ENCODE assay signal across 16 cellular contexts in genomic region chr11:106086135-106086534, GRCh38. TPM values are rescaled to one million over a fixed set of nuclear protein-coding genes. Genes with fewer than 3 reads are reported as not detected.
DNase-seq lines count a peak whose midpoint lies in the region; ATAC-seq and TF ChIP-seq lines count a peak whose summit lies in the region.
"Had no signal": no experiment of that assay in that cellular context is flagged by ENCODE, and none has a peak within 500 bp of the region (broad histone marks: within the 10 kb centered on the region; RNA-seq: fewer than 3 reads in every experiment).

No MANE protein-coding gene starts in this region.

- H3K27me3 Mint-ChIP-seq in activated T-cell treated with anti-CD3 and anti-CD28 coated beads, Interleukin-2, amount 50 U/mL, for 24 hours = no peaks in the 10 kb centered on the region
- no peaks in the 10 kb centered on the region for H3K27me3 Mint-ChIP-seq in activated T-cell treated with anti-CD3 and anti-CD28 coated beads, Interleukin-2, amount 50 U/mL, for 4 hours (ENCODE audit: low read depth)
- no peaks in the 10 kb centered on the region for H3K27me3 Mint-ChIP-seq in progenitor cell of endocrine pancreas
- H3K27me3 Mint-ChIP-seq: activated B cell treated with CpG ODN at 0.5 μM for 24 hours; activated naive CD8-positive, alpha-beta T cell treated with anti-CD3 and anti-CD28 coated beads, Interleukin-2, amount 10 ng/mL, durations not matched to agents 7 days and 5 days had no signal

- H3K36me3 Mint-ChIP-seq in activated T-cell treated with anti-CD3 and anti-CD28 coated beads, Interleukin-2, amount 50 U/mL, for 24 hours (ENCODE audit: low read depth) = peaks cover 85% of the 10 kb centered on the region
- peaks cover 16% of the 10 kb centered on the region for H3K36me3 Mint-ChIP-seq in activated T-cell treated with anti-CD3 and anti-CD28 coated beads, Interleukin-2, amount 50 U/mL, for 4 hours (ENCODE audit: insufficient read depth)
- H3K36me3 Mint-ChIP-seq in progenitor cell of endocrine pancreas (ENCODE audit: insufficient read depth) = peaks cover 32% of the 10 kb centered on the region

- ATAC-seq in activated T-cell treated with anti-CD3 and anti-CD28 coated beads, Interleukin-2, amount 50 U/mL, for 4 hours = no peak
- ATAC-seq in GM18520 (IDR thresholded peaks at IDR 0.05; ENCODE audit: unreplicated experiment) (no peak), GM21717 (IDR thresholded peaks at IDR 0.05; ENCODE audit: unreplicated experiment) (no peak)

- peak overlapping the region; percentile 60 for H3K27ac Mint-ChIP-seq in activated T-cell treated with anti-CD3 and anti-CD28 coated beads, Interleukin-2, amount 50 U/mL, for 24 hours
- H3K27ac Mint-ChIP-seq in progenitor cell of endocrine pancreas = peak overlapping the region; percentile 87
- H3K27ac Mint-ChIP-seq: activated B cell treated with CpG ODN at 0.5 μM for 24 hours; activated naive CD8-positive, alpha-beta T cell treated with anti-CD3 and anti-CD28 coated beads, Interleukin-2, amount 10 ng/mL, durations not matched to agents 7 days and 5 days had no signal

- H3K4me1 Mint-ChIP-seq in activated T-cell treated with anti-CD3 and anti-CD28 coated beads, Interleukin-2, amount 50 U/mL, for 24 hours (ENCODE audit: low read depth) = peaks cover 68% of the 10 kb centered on the region
- H3K4me1 Mint-ChIP-seq in activated T-cell treated with anti-CD3 and anti-CD28 coated beads, Interleukin-2, amount 50 U/mL, for 4 hours (ENCODE audit: low read depth) = peaks cover 66% of the 10 kb centered on the region
- H3K4me1 Mint-ChIP-seq in progenitor cell of endocrine pancreas (ENCODE audit: low read depth) = peaks cover 36% of the 10 kb centered on the region

- H3K9me3 Mint-ChIP-seq in activated T-cell treated with anti-CD3 and anti-CD28 coated beads, Interleukin-2, amount 50 U/mL, for 24 hours = no peaks in the 10 kb centered on the region
- H3K9me3 Mint-ChIP-seq in activated T-cell treated with anti-CD3 and anti-CD28 coated beads, Interleukin-2, amount 50 U/mL, for 4 hours = no peaks in the 10 kb centered on the region
- H3K9me3 Mint-ChIP-seq in progenitor cell of endocrine pancreas (ENCODE audit: low read depth) = no peaks in the 10 kb centered on the region
- H3K9me3 Mint-ChIP-seq: activated B cell treated with CpG ODN at 0.5 μM for 24 hours; activated naive CD8-positive, alpha-beta T cell treated with anti-CD3 and anti-CD28 coated beads, Interleukin-2, amount 10 ng/mL, durations not matched to agents 7 days and 5 days had no signal

- H3K4me3 ChIP-seq in choroid plexus epithelial cell (ENCODE audit: low read depth, low read length) = no peak overlapping the region

- H3K4me3 Mint-ChIP-seq in activated T-cell treated with anti-CD3 and anti-CD28 coated beads, Interleukin-2, amount 50 U/mL, for 24 hours = no peak overlapping the region
- no peak overlapping the region for H3K4me3 Mint-ChIP-seq in activated T-cell treated with anti-CD3 and anti-CD28 coated beads, Interleukin-2, amount 50 U/mL, for 4 hours
- H3K4me3 Mint-ChIP-seq in progenitor cell of endocrine pancreas (ENCODE audit: low read depth) = no peak overlapping the region
- H3K4me3 Mint-ChIP-seq: activated B cell treated with CpG ODN at 0.5 μM for 24 hours; activated naive CD8-positive, alpha-beta T cell treated with anti-CD3 and anti-CD28 coated beads, Interleukin-2, amount 10 ng/mL, durations not matched to agents 7 days and 5 days had no signal

- no peak for TF ChIP-seq CTCF in choroid plexus epithelial cell (conservative IDR thresholded peaks at IDR 0.05; ENCODE audit: low read depth, low read length)
- TF ChIP-seq CTCF in progenitor cell of endocrine pancreas (IDR thresholded peaks at IDR 0.05; ENCODE audit: unreplicated experiment) = no peak

- DNase-seq in activated T-cell treated with anti-CD3 and anti-CD28 coated beads, Interleukin-2, amount 50 U/mL, for 24 hours = no peak
- DNase-seq in activated T-cell treated with anti-CD3 and anti-CD28 coated beads, Interleukin-2, amount 50 U/mL, for 4 hours = no peak
- DNase-seq in M059J (ENCODE audit: low read depth) = peak; percentile 7
- peak; percentile 28 for DNase-seq in choroid plexus epithelial cell (ENCODE audit: low read depth)
- DNase-seq in progenitor cell of endocrine pancreas (ENCODE audit: low spot score, unreplicated experiment) = no peak
- no peak for DNase-seq in NCI-H226
- DNase-seq: activated B cell treated with CpG ODN at 0.5 μM for 24 hours; activated naive CD8-positive, alpha-beta T cell treated with anti-CD3 and anti-CD28 coated beads, Interleukin-2, amount 10 ng/mL, durations not matched to agents 7 days and 5 days; GOT3; kidney; NCI-H2081; NCI-H774; RPMI8226; substantia nigra had no signal

RNA-seq across cellular contexts. Expression of gene AASDHPPT, which starts 8.7 kb away (rescaled TPM):
- 10 to 100 TPM; 49.4 to 55.9 (median 50.2) TPM for total RNA-seq in activated T-cell treated with anti-CD3 and anti-CD28 coated beads, Interleukin-2, amount 50 U/mL, for 4 hours
- 50.0 and 58.6 TPM in 2 replicates for total RNA-seq in M059J (2014; rRNA removed; shearing (Covaris generic))
- 56.7 and 60.4 TPM in 2 replicates for total RNA-seq in progenitor cell of endocrine pancreas

RNA-seq across cellular contexts. Expression of gene KBTBD3, which starts 9.0 kb away (rescaled TPM):
- total RNA-seq in activated T-cell treated with anti-CD3 and anti-CD28 coated beads, Interleukin-2, amount 50 U/mL, for 4 hours = 1 to 10 TPM in 2 of 3 donors, under 1 TPM in 1; 0.61 to 2.4 (median 1.9) TPM
- 2.6 and 3.6 TPM in 2 replicates for total RNA-seq in M059J (2014; rRNA removed; shearing (Covaris generic))
- 5.0 and 6.3 TPM in 2 replicates for total RNA-seq in progenitor cell of endocrine pancreas

Comparison
In these comparisons a context has a peak if more than half of its experiments do, and no peak if none do; other contexts are left out.
1. DNase-seq: peak in M059J (single experiment) and choroid plexus epithelial cell (single experiment); none in activated T-cell treated with anti-CD3 and anti-CD28 coated beads, Interleukin-2, amount 50 U/mL, for 24 hours (single experiment), activated T-cell treated with anti-CD3 and anti-CD28 coated beads, Interleukin-2, amount 50 U/mL, for 4 hours (single experiment), progenitor cell of endocrine pancreas (single experiment) and NCI-H226 (single experiment).